Comparison of ENCODE assay signal across 9 cellular contexts in genomic region chr12:724194-724855, GRCh38. TPM values are rescaled to one million over a fixed set of nuclear protein-coding genes. Genes with fewer than 3 reads are reported as not detected.
DNase-seq lines count a peak whose midpoint lies in the region; ATAC-seq and TF ChIP-seq lines count a peak whose summit lies in the region.
"Had no signal": no experiment of that assay in that cellular context is flagged by ENCODE, and none has a peak within 500 bp of the region (broad histone marks: within the 10 kb centered on the region; RNA-seq: fewer than 3 reads in every experiment).

No MANE protein-coding gene starts in this region.

- POLR2A ChIA-PET in WTC11 (lab: Charles Lee), result interaction anchor here (3.0 kb wide), 1 partner anchor 27 kb away, joined by 17 read pairs; the partner anchor contains the start of gene WNK1

- H3K27ac Mint-ChIP-seq in WTC11, result peak overlapping the region; percentile 52; the same call in 1 of the 2 replicates

- CTCF ChIA-PET in WTC11 (lab: Charles Lee), result interaction anchor here (2.2 kb wide), 1 partner anchor 148 kb away, joined by 10 read pairs; no protein-coding TSS in a partner anchor

- H3K4me1 ChIP-seq in left lung, result peaks cover 0 to 23% of the 10 kb centered on the region in 2 donors
- H3K4me1 ChIP-seq: SJSA1 had no signal

- TF ChIP-seq EP300 in Ishikawa (IDR thresholded peaks at IDR 0.05; ENCODE audit: borderline replicate concordance), result no peak

- 0 out of 2 replicates have a peak, but pooled peaks cover 3% of the 10 kb centered on the region for H3K9me3 Mint-ChIP-seq in WTC11

- TF ChIP-seq CTCF in WTC11 (IDR thresholded peaks at IDR 0.05) (no peak), left lung (IDR thresholded peaks at IDR 0.05) (no peak)

- intact Hi-C loops in left lung (cut with DNase I), result no loop called here

- no peak overlapping the region for H3K4me3 Mint-ChIP-seq in WTC11

- ATAC-seq in WTC11 (peak; percentile 82), left lung (peak; percentile 76), GM21381 (IDR thresholded peaks at IDR 0.05; ENCODE audit: unreplicated experiment) (no peak), GM18867 (IDR thresholded peaks at IDR 0.05; ENCODE audit: unreplicated experiment) (no peak)

- H3K36me3 ChIP-seq in left lung, result no peaks in the 10 kb centered on the region
- H3K36me3 ChIP-seq: SJSA1 had no signal

- H3K27ac ChIP-seq in left lung, result peak overlapping the region in 1 of 2 donors; percentile 46
- H3K27ac ChIP-seq: SJSA1 had no signal

- no peaks in the 10 kb centered on the region for H3K36me3 Mint-ChIP-seq in WTC11

- DNase-seq in DMS53 treated with DMSO at 0.1 percent for 48 hours (lab: John Stamatoyannopoulos, UW; ENCODE audit: unreplicated experiment) (peak; percentile 86), WTC11 (ENCODE audit: low spot score) (no peak), left lung (no peak), NCI-H526 treated with DMSO at 0.1 percent for 48 hours (lab: John Stamatoyannopoulos, UW) (no peak)
- DNase-seq in activated CD4-positive, CD25-positive, alpha-beta regulatory T cell treated with anti-CD3 and anti-CD28 coated beads, Interleukin-2, amount 50 U/mL, for 72 hours, result no peak

- H3K9me3 ChIP-seq in left lung, result no peaks in the 10 kb centered on the region
- H3K9me3 ChIP-seq: SJSA1 had no signal

- H3K27me3 Mint-ChIP-seq in WTC11 (ENCODE audit: low read depth), result no peaks in the 10 kb centered on the region

- H3K27me3 ChIP-seq in left lung, result no peaks in the 10 kb centered on the region
- H3K27me3 ChIP-seq: SJSA1 had no signal

- peaks cover 40% of the 10 kb centered on the region for H3K4me1 Mint-ChIP-seq in WTC11

- no peak overlapping the region for H3K4me3 ChIP-seq in left lung
- H3K4me3 ChIP-seq: SJSA1 had no signal

- no peak for TF ChIP-seq RAD21 in Ishikawa (IDR thresholded peaks at IDR 0.05; ENCODE audit: low read depth)

TF ChIP-seq in Ishikawa, 13 proteins besides CTCF, POLR2A, EP300 and RAD21:
- TF ChIP-seq TAF1 (IDR thresholded peaks at IDR 0.05; ENCODE audit: low read depth), result no peak
- TF ChIP-seq ZBTB7A (IDR thresholded peaks at IDR 0.05; ENCODE audit: low read depth), result no peak
- no peak for TF ChIP-seq TEAD4 (IDR thresholded peaks at IDR 0.05)
- TF ChIP-seq YY1 (IDR thresholded peaks at IDR 0.05; ENCODE audit: low read depth), result no peak
- TF ChIP-seq NFIC (IDR thresholded peaks at IDR 0.05), result no peak
- peak; percentile 48; the same call in 1 of the 2 replicates for TF ChIP-seq MAX (IDR thresholded peaks at IDR 0.05)

TF ChIP-seq in WTC11, 78 proteins besides CTCF, POLR2A, EP300 and RAD21 (continues in another document):
- TF ChIP-seq USF2 (CRISPR knock-in tag; IDR thresholded peaks at IDR 0.05) (no peak), ERG (CRISPR knock-in tag; IDR thresholded peaks at IDR 0.05) (no peak), PRDM15 (CRISPR knock-in tag; IDR thresholded peaks at IDR 0.05) (no peak), NR2C2 (CRISPR knock-in tag; IDR thresholded peaks at IDR 0.05) (no peak), E2F5 (CRISPR knock-in tag; IDR thresholded peaks at IDR 0.05) (no peak), NFYB (CRISPR knock-in tag; conservative IDR thresholded peaks at IDR 0.05; ENCODE audit: low read depth) (no peak), ZBTB43 (CRISPR knock-in tag; IDR thresholded peaks at IDR 0.05) (no peak), ZSCAN18 (CRISPR knock-in tag; IDR thresholded peaks at IDR 0.05) (no peak)

RNA-seq across cellular contexts. Expression of gene WNK1, which starts 28.1 kb away (rescaled TPM):
- total RNA-seq in WTC11 (2021), result 118 to 126 TPM (median 123 TPM) in 3 replicates
- total RNA-seq in left lung, result 100 to 1,000 TPM; 185 to 245 TPM

Comparison
In these comparisons a context has a peak if more than half of its experiments do, and no peak if none do; other contexts are left out.
1. ATAC-seq: peak in WTC11 (single experiment) and left lung (single experiment); none in GM21381 (single experiment) and GM18867 (single experiment).